Comparison of ENCODE assay signal across 25 cellular contexts in the genomic region with DNA sequence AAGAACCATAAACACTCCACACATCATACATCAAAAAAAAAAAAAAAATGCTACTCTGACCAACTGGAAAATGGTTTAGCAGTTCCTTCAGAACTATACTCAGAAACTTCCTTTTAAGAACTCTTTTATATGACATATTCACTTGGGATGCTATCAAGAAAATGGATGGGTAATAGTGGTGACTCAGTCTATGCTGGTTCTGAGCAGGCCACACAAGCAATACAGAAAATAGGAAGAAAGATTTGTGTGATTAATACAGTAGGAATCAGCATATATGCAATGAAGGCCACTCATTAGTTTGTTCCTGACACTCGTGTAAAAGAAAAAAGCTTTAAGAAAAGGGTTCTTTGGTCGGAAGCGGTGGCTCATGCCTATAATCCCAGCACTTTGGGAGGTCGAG.
A peak's percentile ranks its signal among the peaks of the same experiment; 100 is the strongest.
DNase-seq lines count a peak whose midpoint lies in the region; ATAC-seq and TF ChIP-seq lines count a peak whose summit lies in the region.
"Had no signal": no experiment of that assay in that cellular context is flagged by ENCODE, and none has a peak within 500 bp of the region (broad histone marks: within the 10 kb centered on the region; RNA-seq: fewer than 3 reads in every experiment).

No MANE protein-coding gene starts in this region.

- in situ Hi-C loops in brain microvascular endothelial cell (cut with HindIII; ENCODE audit: low pct_ligation_motif_present, low sequenced_read_pairs): no loop called here

- DNase-seq in AG10803 (ENCODE audit: low read depth) (peak; percentile 72), LHCN-M2 (ENCODE audit: low read depth) (peak; percentile 48), brain microvascular endothelial cell (peak; percentile 31), foreskin fibroblast (peak; percentile 71 to 79), NCI-H345 treated with DMSO at 0.1 percent for 48 hours (lab: John Stamatoyannopoulos, UW; ENCODE audit: unreplicated experiment) (no peak), ureter (ENCODE audit: low spot score) (no peak), Ammon's horn (ENCODE audit: low spot score) (no peak)
- DNase-seq: activated CD4-positive, alpha-beta T cell treated with anti-CD3 and anti-CD28 coated beads, Interleukin-2, amount 10 ng/mL, durations not matched to agents 7 days and 5 days; COR-L47; DND-41; erythroblast; immature natural killer cell; left ventricle myocardium inferior; NCI-H1417; SIG-M5; small intestine; stimulated activated naive CD4-positive, alpha-beta T cell treated with Interleukin-2 at 50 U/mL for 16 hours; tibial artery had no signal

- no peak for TF ChIP-seq CTCF in AG10803 (conservative IDR thresholded peaks at IDR 0.05; ENCODE audit: low read length)
- no peak for TF ChIP-seq CTCF in brain microvascular endothelial cell (IDR thresholded peaks at IDR 0.05; ENCODE audit: low read depth, low read length, missing control alignments)
- TF ChIP-seq CTCF in foreskin fibroblast (IDR thresholded peaks at IDR 0.05; ENCODE audit: low read depth, low read length): no peak

- no peak for ATAC-seq in HG03342 (IDR thresholded peaks at IDR 0.05; ENCODE audit: unreplicated experiment)
- ATAC-seq: activated T-helper 17 cell treated with anti-CD3 and anti-CD28 coated beads, Interleukin-2, amount 50 U/mL, for 72 hours; heart left ventricle; HepG2 had no signal

- no peak overlapping the region for H3K4me3 ChIP-seq in AG10803 (ENCODE audit: low read length)
- no peak overlapping the region for H3K4me3 ChIP-seq in brain microvascular endothelial cell (ENCODE audit: low read depth, low read length)
- no peak overlapping the region for H3K4me3 ChIP-seq in foreskin fibroblast (ENCODE audit: low read depth in 1 of 2, low read length in 2 of 2)
- H3K4me3 ChIP-seq: cardiac muscle cell, HAP-1, heart left ventricle, left ventricle myocardium inferior, prostate gland, tibial artery had no signal

- no peaks in the 10 kb centered on the region for H3K27me3 ChIP-seq in brain microvascular endothelial cell (replicated peaks)
- H3K27me3 ChIP-seq: cardiac muscle cell, heart left ventricle, tibial artery had no signal

- H3K36me3 ChIP-seq in brain microvascular endothelial cell (replicated peaks): no peaks in the 10 kb centered on the region
- H3K36me3 ChIP-seq: cardiac muscle cell, HAP-1, heart left ventricle, left ventricle myocardium inferior, prostate gland, tibial artery had no signal

- H3K27ac ChIP-seq in brain microvascular endothelial cell: no peak overlapping the region
- H3K27ac ChIP-seq: cardiac muscle cell, heart left ventricle, left ventricle myocardium inferior, prostate gland, tibial artery had no signal

Comparison
In these comparisons a context has a peak if more than half of its experiments do, and no peak if none do; other contexts are left out.
1. DNase-seq: peak in AG10803 (single experiment), LHCN-M2 (single experiment), brain microvascular endothelial cell (single experiment) and foreskin fibroblast (2 of 2); none in NCI-H345 treated with DMSO at 0.1 percent for 48 hours (single experiment), ureter (single experiment) and Ammon's horn (single experiment).